In genomic region chr6:18260448-18261106, GRCh38 we compare ENCODE assay signal across 8 cellular contexts. TPM values are rescaled to one million over a fixed set of nuclear protein-coding genes. Genes with fewer than 3 reads are reported as not detected.
DNase-seq lines count a peak whose midpoint lies in the region; ATAC-seq and TF ChIP-seq lines count a peak whose summit lies in the region.

No MANE protein-coding gene starts in this region.

- H3K27me3 ChIP-seq in DOHH2 (ENCODE audit: control insufficient read depth, low read length) (no peaks in the 10 kb centered on the region), SK-N-SH (ENCODE audit: insufficient read depth) (no peaks in the 10 kb centered on the region)

- peaks cover 85% of the 10 kb centered on the region for H3K36me3 ChIP-seq in DOHH2 (ENCODE audit: control insufficient read depth, low read length)
- peaks cover 29% of the 10 kb centered on the region in 2 experiments for H3K36me3 ChIP-seq in SK-N-SH (replicated peaks in 1 of 2; ENCODE audit: control insufficient read depth in 1 of 2, insufficient read depth in 2 of 2, low read length in 1 of 2)

- peaks cover 20% of the 10 kb centered on the region; the same call in 1 of the 2 replicates for H3F3A ChIP-seq in DOHH2 (ENCODE audit: control insufficient read depth, insufficient read depth)
- H3F3A ChIP-seq in SK-N-SH (replicated peaks; ENCODE audit: insufficient read depth), result peaks cover 8% of the 10 kb centered on the region

- POLR2A ChIA-PET in SK-N-SH (lab: Yijun Ruan, JAX), result no interaction called here

- H3K9me3 ChIP-seq in DOHH2 (ENCODE audit: control insufficient read depth, insufficient read depth, low read length) (peaks cover 4% of the 10 kb centered on the region), SK-N-SH (no peaks in the 10 kb centered on the region)

- H3K9ac ChIP-seq in SK-N-SH, result no peak overlapping the region

- H4K20me1 ChIP-seq in DOHH2 (ENCODE audit: control insufficient read depth, insufficient read depth, low read depth, low read length) (peaks cover 46% of the 10 kb centered on the region), SK-N-SH (ENCODE audit: insufficient read depth) (peaks cover 56% of the 10 kb centered on the region)

- peak; percentile 38 for ATAC-seq in GM19351 (IDR thresholded peaks at IDR 0.05; ENCODE audit: unreplicated experiment)
- ATAC-seq in HG03280 (IDR thresholded peaks at IDR 0.05; ENCODE audit: unreplicated experiment), result peak; percentile 24
- no peak for ATAC-seq in omental fat pad (ENCODE audit: low FRiP score)

- H3K4me1 ChIP-seq in DOHH2 (ENCODE audit: control insufficient read depth, low read length) (peaks cover 45% of the 10 kb centered on the region), SK-N-SH (ENCODE audit: control insufficient read depth in 1 of 2, insufficient read depth in 2 of 2, low read depth in 1 of 2, low read length in 1 of 2) (peaks cover 17 to 21% of the 10 kb centered on the region in 2 experiments; a peak in 3 of 4 replicates)

- TF ChIP-seq RAD21 in SK-N-SH (IDR thresholded peaks at IDR 0.05; ENCODE audit: low read length), result no peak

- no peak overlapping the region for H2AFZ ChIP-seq in SK-N-SH (ENCODE audit: low read depth)

- TF ChIP-seq CTCF in DOHH2 (IDR thresholded peaks at IDR 0.05; ENCODE audit: low read depth, low read length, poor library complexity, severe bottlenecking) (no peak), SK-N-SH (IDR thresholded peaks at IDR 0.05) (no peak), foreskin fibroblast (IDR thresholded peaks at IDR 0.05; ENCODE audit: low read depth, low read length) (no peak), omental fat pad (IDR thresholded peaks at IDR 0.05) (no peak)

- 53% methylated on average over 4 of the region's 4 CpGs for WGBS in SK-N-SH (ENCODE audit: low lambda C conversion rate)

- H3K27ac ChIP-seq in DOHH2 (ENCODE audit: low read depth, low read length) (peak overlapping the region; percentile 26), SK-N-SH (ENCODE audit: low read depth in 2 of 2, low read length in 1 of 2) (peak overlapping the region; percentile 36 to 45; a peak in 3 of 4 replicates)

- peaks cover 98% of the 10 kb centered on the region for H3K79me2 ChIP-seq in DOHH2 (ENCODE audit: control insufficient read depth, low read length)
- H3K79me2 ChIP-seq in SK-N-SH (ENCODE audit: insufficient read depth), result peaks cover 85% of the 10 kb centered on the region

- no peak for TF ChIP-seq EP300 in SK-N-SH (IDR thresholded peaks at IDR 0.05; ENCODE audit: borderline replicate concordance in 1 of 2, low read depth in 1 of 2, low read length in 1 of 2)

- H3K9me2 ChIP-seq in DOHH2 (replicated peaks; ENCODE audit: control insufficient read depth, low read length) (no peaks in the 10 kb centered on the region), SK-N-SH (no peaks in the 10 kb centered on the region)

- peak overlapping the region; percentile 79 for H3K4me2 ChIP-seq in DOHH2 (ENCODE audit: low read length)
- peak overlapping the region; percentile 91 for H3K4me2 ChIP-seq in SK-N-SH

- CTCF ChIA-PET in SK-N-SH (lab: Yijun Ruan, JAX), result no interaction called here

- DNase-seq in SK-N-SH (no peak), foreskin fibroblast (peak; percentile 41 to 68), NCI-H2029 (lab: John Stamatoyannopoulos, UW) (no peak), iPS-NIHi11 (ENCODE audit: low spot score) (no peak), omental fat pad (ENCODE audit: low spot score) (no peak)

- H3K4me3 ChIP-seq in DOHH2 (ENCODE audit: low read length) (peak overlapping the region; percentile 74), SK-N-SH (ENCODE audit: low read depth in 2 of 2, low read length in 1 of 2) (no peak overlapping the region), foreskin fibroblast (ENCODE audit: low read depth in 1 of 2, low read length in 2 of 2) (no peak overlapping the region)

TF ChIP-seq in SK-N-SH, 30 proteins besides CTCF, POLR2A, EP300 and RAD21:
- TF ChIP-seq GABPA (IDR thresholded peaks at IDR 0.05; ENCODE audit: low read depth), result no peak
- no peak for TF ChIP-seq CHD2 (IDR thresholded peaks at IDR 0.05; ENCODE audit: low read length, partially characterized antibody)
- no peak for TF ChIP-seq TAF1 (IDR thresholded peaks at IDR 0.05; ENCODE audit: borderline replicate concordance, low read depth, low read length)
- TF ChIP-seq FOXJ3 (CRISPR knock-in tag; IDR thresholded peaks at IDR 0.05), result no peak
- TF ChIP-seq NRF1 (IDR thresholded peaks at IDR 0.05; ENCODE audit: low read depth, low read length), result no peak
- TF ChIP-seq GATA2 (CRISPR knock-in tag; IDR thresholded peaks at IDR 0.05), result no peak
- no peak for TF ChIP-seq FOSL2 (IDR thresholded peaks at IDR 0.05; ENCODE audit: borderline replicate concordance, low read depth)
- 0 out of 2 replicates have a peak, but pooled peaks have one; percentile 14 for TF ChIP-seq MAX (IDR thresholded peaks at IDR 0.05; ENCODE audit: low read depth)
- 0 out of 2 replicates have a peak, but pooled peaks have one; percentile 17 for TF ChIP-seq PBX3 (IDR thresholded peaks at IDR 0.05)
- TF ChIP-seq JUND (IDR thresholded peaks at IDR 0.05), result no peak

RNA-seq across cellular contexts. Expression of gene DEK, which starts 3.8 kb away (rescaled TPM):
- 34.2 and 35.7 TPM in 2 replicates for polyA plus RNA-seq in SK-N-SH (2012; rRNA removed)
- polyA plus RNA-seq in SK-N-SH (2012; cell fraction: cytosol; rRNA removed), result 49.1 and 63.6 TPM in 2 replicates
- 14.3 and 22.4 TPM in 2 replicates for polyA plus RNA-seq in SK-N-SH (2012; cell fraction: nucleus; rRNA removed)
- total RNA-seq in omental fat pad, result 100 to 1,000 TPM in 2 of 4 donors, 10 to 100 TPM in 2; 68.1 to 106 (median 91.6) TPM

Comparison
In these comparisons a context has a peak if more than half of its experiments do, and no peak if none do; other contexts are left out.
1. DNase-seq: peak in foreskin fibroblast (2 of 2); none in SK-N-SH (single experiment), NCI-H2029 (single experiment), iPS-NIHi11 (single experiment) and omental fat pad (single experiment).